1 cellular context compared by ENCODE assay signal in genomic region chr11:73982990-73983763, GRCh38.
TF ChIP-seq lines count a peak whose summit lies in the region.

No MANE protein-coding gene starts in this region.

TF ChIP-seq in GM12878, 131 proteins besides CTCF, POLR2A, EP300 and RAD21 (continued from another document and continues in another):
- TF ChIP-seq CEBPZ (IDR thresholded peaks at IDR 0.05; ENCODE audit: low read depth, low read length) (no peak), KLF5 (IDR thresholded peaks at IDR 0.05; ENCODE audit: partially characterized antibody) (peak; percentile 75), WRNIP1 (IDR thresholded peaks at IDR 0.05; ENCODE audit: borderline replicate concordance, low read depth, low read length) (no peak), STAT3 (IDR thresholded peaks at IDR 0.05; ENCODE audit: low read depth, low read length) (no peak), CBFB (IDR thresholded peaks at IDR 0.05; ENCODE audit: low read depth) (0 out of 2 replicates have a peak, but pooled peaks have one; percentile 15), RELA (IDR thresholded peaks at IDR 0.05; ENCODE audit: borderline replicate concordance, partially characterized antibody) (peak; percentile 67), MTA2 (IDR thresholded peaks at IDR 0.05; ENCODE audit: low read depth) (peak; percentile 65), PKNOX1 (IDR thresholded peaks at IDR 0.05) (peak; percentile 68; the same call in 1 of the 2 replicates), IKZF1 (conservative IDR thresholded peaks at IDR 0.05) (peak; percentile 86), FOXK2 (IDR thresholded peaks at IDR 0.05) (no peak), TAF1 (IDR thresholded peaks at IDR 0.05; ENCODE audit: borderline replicate concordance, low read depth, low read length) (peak; percentile 70), RAD51 (IDR thresholded peaks at IDR 0.05) (no peak), MLLT1 (IDR thresholded peaks at IDR 0.05) (peak; percentile 81), EED (IDR thresholded peaks at IDR 0.05; ENCODE audit: low read depth) (peak; percentile 36; the same call in 1 of the 2 replicates), SMARCA5 (IDR thresholded peaks at IDR 0.05) (peak; percentile 98), MYC (IDR thresholded peaks at IDR 0.05; ENCODE audit: insufficient read depth, insufficient read length, insufficient replicate concordance, low read length, severe bottlenecking) (peak; percentile 10), CUX1 (IDR thresholded peaks at IDR 0.05; ENCODE audit: insufficient replicate concordance, low read depth, low read length) (no peak), HCFC1 (IDR thresholded peaks at IDR 0.05; ENCODE audit: low read length) (no peak), HDAC2 (IDR thresholded peaks at IDR 0.05) (no peak), GABPA (IDR thresholded peaks at IDR 0.05; ENCODE audit: low read depth) (no peak), HSF1 (IDR thresholded peaks at IDR 0.05; ENCODE audit: low read depth, low read length) (no peak), ZNF622 (IDR thresholded peaks at IDR 0.05) (no peak), PRDM15 (CRISPR knock-in tag; IDR thresholded peaks at IDR 0.05) (no peak), CBX5 (IDR thresholded peaks at IDR 0.05; ENCODE audit: low read depth) (no peak), FOS (IDR thresholded peaks at IDR 0.05; ENCODE audit: borderline replicate concordance, extremely low read depth, insufficient read length) (no peak), RCOR1 (conservative IDR thresholded peaks at IDR 0.05; ENCODE audit: low read depth, low read length) (no peak), TCF7 (IDR thresholded peaks at IDR 0.05; ENCODE audit: borderline replicate concordance) (no peak), PAX5 (IDR thresholded peaks at IDR 0.05; ENCODE audit: borderline replicate concordance, low read depth, low read length) (peak; percentile 85), FOXM1 (IDR thresholded peaks at IDR 0.05; ENCODE audit: low read depth, low read length) (no peak), NR2F1 (conservative IDR thresholded peaks at IDR 0.05) (0 out of 2 replicates have a peak, but pooled peaks have one; percentile 45), CHD1 (IDR thresholded peaks at IDR 0.05; ENCODE audit: low read depth, low read length) (no peak; the same call in 1 of the 2 replicates), ASH2L (IDR thresholded peaks at IDR 0.05; ENCODE audit: borderline replicate concordance, low read depth) (peak; percentile 73; the same call in 1 of the 2 replicates), KDM1A (IDR thresholded peaks at IDR 0.05; ENCODE audit: borderline replicate concordance) (no peak), SUZ12 (IDR thresholded peaks at IDR 0.05; ENCODE audit: unreplicated experiment) (no peak), SKIL (IDR thresholded peaks at IDR 0.05; ENCODE audit: low read depth, poor library complexity, severe bottlenecking) (no peak), STAT1 (conservative IDR thresholded peaks at IDR 0.05) (peak; percentile 23; the same call in 1 of the 2 replicates), ZBED1 (IDR thresholded peaks at IDR 0.05; ENCODE audit: borderline replicate concordance) (no peak), SRF (IDR thresholded peaks at IDR 0.05; ENCODE audit: low read depth in 2 of 2, low read length in 2 of 2) (no peak), IKZF2 (IDR thresholded peaks at IDR 0.05) (peak; percentile 73 to 78; a peak in 3 of 4 replicates), SIX5 (IDR thresholded peaks at IDR 0.05; ENCODE audit: low read depth, low read length, severe bottlenecking) (no peak), SPI1 (IDR thresholded peaks at IDR 0.05; ENCODE audit: borderline replicate concordance, insufficient read depth, low read depth, low read length) (peak; percentile 99), IRF5 (IDR thresholded peaks at IDR 0.05; ENCODE audit: borderline replicate concordance) (no peak), ZNF274 (IDR thresholded peaks at IDR 0.05; ENCODE audit: insufficient read depth, insufficient read length) (no peak), SMC3 (IDR thresholded peaks at IDR 0.05; ENCODE audit: borderline replicate concordance, low read length) (no peak), TCF12 (IDR thresholded peaks at IDR 0.05; ENCODE audit: low read depth, low read length) (peak; percentile 61; the same call in 1 of the 2 replicates)
